ENCODE assay signal across 18 cellular contexts in genomic region chr15:81317642-81318017, GRCh38. TPM values are rescaled to one million over a fixed set of nuclear protein-coding genes. Genes with fewer than 3 reads are reported as not detected.
"Had no signal": no experiment of that assay in that cellular context is flagged by ENCODE, and none has a peak within 500 bp of the region (broad histone marks: within the 10 kb centered on the region; RNA-seq: fewer than 3 reads in every experiment).

No MANE protein-coding gene starts in this region.

- H3K27me3 ChIP-seq: adrenal gland, heart right ventricle, thyroid gland had no signal

- H3K27ac ChIP-seq: adrenal gland, heart right ventricle, left ventricle myocardium inferior, parathyroid adenoma, thyroid gland had no signal

- H3K36me3 ChIP-seq: adrenal gland had no signal

- H3K9ac ChIP-seq: parathyroid adenoma had no signal

- DNase-seq: activated CD4-positive, alpha-beta T cell treated with anti-CD3 and anti-CD28 coated beads, Interleukin-2, amount 50 U/mL, for 1 hour; effector CD4-positive, alpha-beta T cell; heart right ventricle; islet precursor cell; left ventricle myocardium inferior; mesendoderm; retina; stimulated activated CD4-positive, alpha-beta T cell treated with anti-CD3 and anti-CD28 coated beads, Interleukin-4, amount 100 ng/mL, for 4 hours; thyroid gland had no signal

- H2AFZ ChIP-seq: parathyroid adenoma had no signal

- H3K4me1 ChIP-seq: parathyroid adenoma had no signal

- ATAC-seq: heart right ventricle had no signal

- H3K4me3 ChIP-seq: adrenal gland, heart right ventricle, left ventricle myocardium inferior, thyroid gland had no signal

- FAIRE-seq: colon, frontal cortex, urothelium cell line had no signal

- H3K79me2 ChIP-seq: parathyroid adenoma had no signal

- H3K9me3 ChIP-seq: adrenal gland, heart right ventricle, left ventricle myocardium inferior, thyroid gland had no signal

RNA-seq across cellular contexts. Expression of gene TMC3, which starts 56.4 kb away (rescaled TPM):
- total RNA-seq: adrenal gland; cardiac septum; fibroblast of lung; heart right ventricle; left ventricle myocardium inferior; skeletal muscle tissue; T-helper 2 cell treated with Interferon-gamma antibody and Interleukin-4, amounts not matched to agents 100 ng/mL and 5 ng/mL, for 36 hours had no signal
- polyA plus RNA-seq: fibroblast of lung had no signal
